Comparison of ENCODE assay signal across 8 cellular contexts in genomic region chr4:68412031-68412430, GRCh38. TPM values are rescaled to one million over a fixed set of nuclear protein-coding genes. Genes with fewer than 3 reads are reported as not detected.
"Had no signal": no experiment of that assay in that cellular context is flagged by ENCODE, and none has a peak within 500 bp of the region (broad histone marks: within the 10 kb centered on the region; RNA-seq: fewer than 3 reads in every experiment).

No MANE protein-coding gene starts in this region.

RNA-seq across cellular contexts. Expression of gene TMPRSS11E, which starts 35.2 kb away (rescaled TPM):
- total RNA-seq: HepG2, HT1080, IMR-90, OCI-LY7, PC-9, Peyer's patch, RPMI7951 had no signal
- polyA plus RNA-seq: HepG2, IMR-90, SK-N-SH had no signal
